16 cellular contexts compared by ENCODE assay signal in the genomic region with DNA sequence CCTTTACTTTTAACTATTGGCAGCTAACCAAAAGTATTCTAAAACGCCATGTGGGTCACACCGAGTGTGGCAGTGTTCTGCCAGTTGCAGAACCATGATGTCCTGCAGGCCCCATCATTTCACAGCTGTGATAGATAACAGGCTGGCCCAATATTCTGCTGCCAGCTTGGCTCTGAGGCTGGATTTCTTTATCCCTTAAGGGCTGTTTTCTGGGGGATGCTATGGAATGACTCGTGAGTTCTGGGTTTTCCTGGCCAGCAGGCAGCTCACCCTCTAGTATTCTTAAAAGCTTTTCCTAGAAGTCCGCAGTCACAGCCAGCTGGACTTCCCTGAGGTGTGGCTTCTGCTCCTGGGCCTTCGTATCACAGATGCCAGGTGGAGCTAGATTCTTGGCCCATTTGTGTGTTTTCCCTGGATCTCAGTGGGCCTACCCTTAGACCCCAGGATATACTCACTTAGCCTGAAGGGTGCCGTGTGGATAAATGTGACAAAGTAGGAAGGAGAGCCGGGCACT. TPM values are rescaled to one million over a fixed set of nuclear protein-coding genes. Genes with fewer than 3 reads are reported as not detected.
DNase-seq lines count a peak whose midpoint lies in the region; ATAC-seq lines count a peak whose summit lies in the region.
"Had no signal": no experiment of that assay in that cellular context is flagged by ENCODE, and none has a peak within 500 bp of the region (broad histone marks: within the 10 kb centered on the region; RNA-seq: fewer than 3 reads in every experiment).

No MANE protein-coding gene starts in this region.

- CTCF ChIA-PET in CD8-positive, alpha-beta memory T cell (lab: Charles Lee): no interaction called here

- intact Hi-C loops in left cardiac atrium (cut with DNase I): no loop called here

- POLR2A ChIA-PET in CD8-positive, alpha-beta memory T cell (lab: Charles Lee): no interaction called here

- no peaks in the 10 kb centered on the region for H3K4me1 Mint-ChIP-seq in CD8-positive, alpha-beta memory T cell

- no peaks in the 10 kb centered on the region for H3K27me3 ChIP-seq in CD8-positive, alpha-beta memory T cell (ENCODE audit: insufficient read depth, low read length, poor library complexity, severe bottlenecking)
- H3K27me3 ChIP-seq: BE2C had no signal

- DNase-seq in NCI-H69 (lab: John Stamatoyannopoulos, UW) (peak; percentile 65), left cardiac atrium (peak; percentile 36), myocyte (ENCODE audit: low read depth) (peak; percentile 21), SK-N-DZ (ENCODE audit: low spot score) (no peak)
- DNase-seq in CD8-positive, alpha-beta memory T cell: no peak
- no peak for DNase-seq in activated T-cell treated with anti-CD3 and anti-CD28 coated beads, Interleukin-2, amount 50 U/mL, for 48 hours
- DNase-seq: BE2C; CD8-positive, alpha-beta T cell; HFFc6; NCI-H1105 treated with DMSO at 0.1 percent for 48 hours; NCI-H187 treated with DMSO at 0.1 percent for 48 hours; NCI-H2171; NCI-H82; SW 1271 had no signal

- no peak overlapping the region for H3K27ac Mint-ChIP-seq in CD8-positive, alpha-beta memory T cell
- H3K27ac Mint-ChIP-seq: CD8-positive, alpha-beta T cell; HFFc6 had no signal

- peaks cover 0 to 10% (median 2%) of the 10 kb centered on the region in 5 donors for H3K9me3 Mint-ChIP-seq in CD8-positive, alpha-beta memory T cell
- H3K9me3 Mint-ChIP-seq: CD8-positive, alpha-beta T cell had no signal

- H3K27me3 Mint-ChIP-seq in CD8-positive, alpha-beta memory T cell: peaks cover 0 to 20% of the 10 kb centered on the region in 2 donors

- H3K36me3 ChIP-seq in CD8-positive, alpha-beta memory T cell (ENCODE audit: insufficient read depth, low read length): no peaks in the 10 kb centered on the region
- H3K36me3 ChIP-seq: BE2C had no signal

- ATAC-seq in GM18867 (IDR thresholded peaks at IDR 0.05; ENCODE audit: unreplicated experiment) (peak; percentile 18), left cardiac atrium (peak; percentile 88 to 91), HG02571 (IDR thresholded peaks at IDR 0.05; ENCODE audit: unreplicated experiment) (no peak)
- ATAC-seq: CD8-positive, alpha-beta T cell had no signal

- H3K4me3 Mint-ChIP-seq in CD8-positive, alpha-beta memory T cell: no peak overlapping the region
- H3K4me3 Mint-ChIP-seq: CD8-positive, alpha-beta T cell; HFFc6 had no signal

- H3K4me1 ChIP-seq in CD8-positive, alpha-beta memory T cell (ENCODE audit: insufficient read depth, low read length): no peaks in the 10 kb centered on the region
- H3K4me1 ChIP-seq: BE2C had no signal

- no peak overlapping the region for H3K27ac ChIP-seq in CD8-positive, alpha-beta memory T cell (ENCODE audit: low read depth, low read length)

- no peaks in the 10 kb centered on the region for H3K9me3 ChIP-seq in CD8-positive, alpha-beta memory T cell (ENCODE audit: low read length)
- H3K9me3 ChIP-seq: BE2C had no signal

- no peak overlapping the region for H3K4me3 ChIP-seq in CD8-positive, alpha-beta memory T cell (ENCODE audit: low read length)

- H3K36me3 Mint-ChIP-seq in CD8-positive, alpha-beta memory T cell: no peaks in the 10 kb centered on the region
- H3K36me3 Mint-ChIP-seq: CD8-positive, alpha-beta T cell had no signal

RNA-seq across cellular contexts. Expression of a gene that starts 41.0 kb away (rescaled TPM):
- 100 to 1,000 TPM; 117 to 119 TPM for total RNA-seq in left cardiac atrium
- total RNA-seq in myocyte: 23.2 and 57.5 TPM in 2 replicates
- polyA plus RNA-seq in myocyte (2012): 21.4 TPM
- 41.1 and 43.7 TPM in 2 replicates for polyA plus RNA-seq in SK-N-DZ (2014; cell fraction: cytosol; rRNA removed)
- 24.2 and 44.3 TPM in 2 replicates for polyA plus RNA-seq in SK-N-DZ (2014; cell fraction: nucleus; rRNA removed)
- total RNA-seq in CD8-positive, alpha-beta memory T cell: not detected
- polyA plus RNA-seq in CD8-positive, alpha-beta memory T cell: not detected
- total RNA-seq: CD8-positive, alpha-beta T cell had no signal

Comparison
In these comparisons a context has a peak if more than half of its experiments do, and no peak if none do; other contexts are left out.
1. DNase-seq: peak in NCI-H69 (single experiment), left cardiac atrium (single experiment) and myocyte (single experiment); none in SK-N-DZ (single experiment), CD8-positive, alpha-beta memory T cell (0 of 5) and activated T-cell treated with anti-CD3 and anti-CD28 coated beads, Interleukin-2, amount 50 U/mL, for 48 hours (0 of 2).
2. RNA of a gene that starts 41.0 kb away (total RNA-seq): 117 to 119 TPM in left cardiac atrium and 23.2 to 57.5 TPM in myocyte; not detected in CD8-positive, alpha-beta memory T cell; every median in the first group is over 10 times any median in the second.